In the genomic region with DNA sequence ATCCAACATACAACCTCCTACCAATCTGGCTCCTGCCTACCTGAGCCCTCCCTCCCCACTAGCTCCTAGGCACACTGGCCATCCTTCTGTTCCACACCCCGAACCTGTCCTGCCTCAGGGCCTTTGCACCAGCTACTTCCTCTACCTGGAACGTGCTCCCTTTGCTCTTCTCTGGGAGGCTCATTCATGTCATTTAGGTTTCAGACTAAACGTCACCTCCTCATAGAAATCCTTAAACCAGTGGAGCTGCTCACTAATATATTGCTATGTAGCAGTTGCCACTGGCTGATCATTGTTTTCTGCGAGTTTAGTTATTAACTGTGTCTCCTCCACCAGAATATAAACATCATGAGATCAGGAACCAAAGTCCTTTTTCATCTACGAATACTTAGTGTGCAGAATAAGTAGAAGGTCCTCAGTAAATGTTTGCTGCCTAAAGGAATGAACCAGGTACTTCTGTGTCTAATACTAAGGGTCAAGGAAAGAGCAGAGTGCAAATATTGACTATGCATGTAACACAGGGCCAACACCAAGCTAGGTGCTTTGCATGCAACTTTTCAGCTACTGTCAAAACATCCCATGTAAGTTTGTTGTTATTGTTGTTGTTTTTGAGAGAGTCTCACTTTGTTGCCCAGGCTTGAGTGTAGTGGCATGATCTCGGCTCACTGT, we compare ENCODE assay signal across 34 cellular contexts.
DNase-seq lines count a peak whose midpoint lies in the region; ATAC-seq, FAIRE-seq and TF ChIP-seq lines count a peak whose summit lies in the region.
"Had no signal": no experiment of that assay in that cellular context is flagged by ENCODE, and none has a peak within 500 bp of the region (broad histone marks: within the 10 kb centered on the region; RNA-seq: fewer than 3 reads in every experiment).

No MANE protein-coding gene starts in this region.

- H2BK12ac ChIP-seq in H1 (ENCODE audit: low read depth, low read length), result no peak overlapping the region

- in situ Hi-C loops in Caki2 (cut with HindIII; ENCODE audit: low pct_unique_long_range_greater_than_20kb, low sequenced_read_pairs), result no loop called here

- no peak overlapping the region for H2BK20ac ChIP-seq in H1 (ENCODE audit: low read length)

- no peak overlapping the region for H2AFZ ChIP-seq in H1 (ENCODE audit: low read length)

- H3K27ac ChIP-seq in H1 (ENCODE audit: low read depth, low read length), result no peak overlapping the region
- H3K27ac ChIP-seq in left lung, result no peak overlapping the region
- H3K27ac ChIP-seq in sigmoid colon, result no peak overlapping the region
- H3K27ac ChIP-seq: colonic mucosa, epithelial cell of prostate, lower lobe of right lung, upper lobe of right lung had no signal

- H3K36me3 ChIP-seq in H1 (ENCODE audit: control insufficient read depth in 2 of 4, insufficient read depth in 4 of 4, low read length in 3 of 4) (peaks cover 0 to 11% (median under 1%) of the 10 kb centered on the region in 4 experiments; a peak in 5 of 8 replicates), left lung (no peaks in the 10 kb centered on the region), sigmoid colon (peaks cover 0 to 32% (median 4%) of the 10 kb centered on the region in 4 donors)
- H3K36me3 ChIP-seq: colonic mucosa, lower lobe of right lung, upper lobe of right lung had no signal

- DNase-seq in Caki2 (ENCODE audit: low read depth) (peak; percentile 92), H1 (ENCODE audit: low read depth in 1 of 2, low spot score in 2 of 2) (no peak), left lung (no peak), renal cortical epithelial cell (ENCODE audit: low read depth) (peak; percentile 97), UCSD-AML1 (lab: John Stamatoyannopoulos, UW; ENCODE audit: unreplicated experiment) (no peak), sigmoid colon (no peak)
- DNase-seq in stimulated activated naive CD4-positive, alpha-beta T cell treated with Interleukin-2 at 50 U/mL for 16 hours (lab: John Stamatoyannopoulos, UW), result no peak
- DNase-seq: activated CD4-positive, alpha-beta T cell treated with anti-CD3 and anti-CD28 coated beads, Interleukin-2, amount 10 ng/mL, durations not matched to agents 24 days and 14 days; activated CD8-positive, alpha-beta memory T cell treated with anti-CD3 and anti-CD28 coated beads for 24 hours; activated effector memory CD4-positive, alpha-beta T cell treated with Interleukin-2 at 50 U/mL for 16 hours; activated T-cell treated with anti-CD3 and anti-CD28 coated beads for 4 hours; AML-193; CD4-positive, CD25-positive, alpha-beta regulatory T cell; colonic mucosa; effector CD8-positive, alpha-beta T cell; lower lobe of right lung; MM.1S; NCI-H1417 treated with DMSO at 0.1 percent for 48 hours; NCI-H2081; NCI-H446; NCI-H774; Peyer's patch; SIG-M5; substantia nigra; T-helper 9 cell; upper lobe of right lung had no signal

- TF ChIP-seq RAD21 in H1 (IDR thresholded peaks at IDR 0.05 in 1 of 2, conservative IDR thresholded peaks at IDR 0.05 in 1 of 2; ENCODE audit: low read depth in 2 of 2, low read length in 2 of 2), result no peak

- no peak overlapping the region for H3K18ac ChIP-seq in H1 (ENCODE audit: extremely low read depth, low read length)

- H4K91ac ChIP-seq in H1 (replicated peaks; ENCODE audit: insufficient read length, low read length), result no peak overlapping the region

- H3K27me3 ChIP-seq in H1 (replicated peaks in 1 of 4; ENCODE audit: control insufficient read depth in 3 of 4, extremely low read depth in 1 of 4, insufficient read depth in 3 of 4, low read length in 3 of 4) (no peaks in the 10 kb centered on the region), left lung (no peaks in the 10 kb centered on the region), sigmoid colon (no peaks in the 10 kb centered on the region)
- H3K27me3 ChIP-seq: colonic mucosa, Peyer's patch, upper lobe of right lung had no signal

- intact Hi-C loops in left lung (cut with DNase I), result no loop called here
- intact Hi-C loops in sigmoid colon (cut with DNase I), result no loop called here

- H2BK15ac ChIP-seq in H1 (ENCODE audit: low read length), result no peak overlapping the region

- H3K14ac ChIP-seq in H1 (ENCODE audit: insufficient read length), result no peak overlapping the region

- no peak overlapping the region for H2BK120ac ChIP-seq in H1 (replicated peaks; ENCODE audit: low read depth, low read length)

- ATAC-seq in left lung, result peak; percentile 55
- ATAC-seq in GM19023 (IDR thresholded peaks at IDR 0.05; ENCODE audit: unreplicated experiment), result no peak
- ATAC-seq: activated naive CD4-positive, alpha-beta T cell treated with anti-CD3 and anti-CD28 coated beads, Interleukin-2, amount 50 U/mL, for 72 hours; lower lobe of right lung; natural killer cell treated with Interleukin-12 subunit alpha and Interleukin-12 subunit beta and Interleukin-15 and Interleukin-18, amount 100 ng/mL, for 72 hours; stimulated activated effector memory CD8-positive, alpha-beta T cell treated with anti-CD3 and anti-CD28 coated beads, Interleukin-12 subunit alpha, Interleukin-12 subunit beta, amount 100 ng/mL, for 72 hours; upper lobe of right lung had no signal

- H3K23me2 ChIP-seq in H1 (ENCODE audit: low read depth, low read length), result no peaks in the 10 kb centered on the region

- no peak overlapping the region for H2AK5ac ChIP-seq in H1 (ENCODE audit: low read depth, low read length)

- CTCF ChIA-PET in H1 (lab: Charles Lee; ENCODE audit: partially characterized antibody), result no interaction called here

- no peaks in the 10 kb centered on the region for H3K9me3 ChIP-seq in H1 (ENCODE audit: insufficient read depth in 2 of 2, low read depth in 1 of 2, low read length in 1 of 2)
- no peaks in the 10 kb centered on the region for H3K9me3 ChIP-seq in left lung
- H3K9me3 ChIP-seq in sigmoid colon, result no peaks in the 10 kb centered on the region
- H3K9me3 ChIP-seq: colonic mucosa, lower lobe of right lung, Peyer's patch, upper lobe of right lung had no signal

- H3K4ac ChIP-seq in H1 (replicated peaks; ENCODE audit: insufficient read length, low read depth, low read length), result no peak overlapping the region

- FAIRE-seq in H1 (lab: Jason Lieb, UNC), result no peak
- FAIRE-seq: A204.1, bronchial epithelial cell, H54 had no signal

- H3K9ac ChIP-seq in H1 (replicated peaks in 1 of 4; ENCODE audit: extremely low read depth in 1 of 4, low read depth in 3 of 4, low read length in 3 of 4), result no peak overlapping the region

- no peak overlapping the region for H2BK5ac ChIP-seq in H1 (ENCODE audit: low read depth, low read length)

- H3K4me1 ChIP-seq in H1 (replicated peaks in 1 of 4; ENCODE audit: control insufficient read depth in 3 of 4, insufficient read depth in 4 of 4, low read length in 3 of 4), result peaks cover 0 to 3% (median 1%) of the 10 kb centered on the region in 4 experiments; a peak in 3 of 7 replicates
- H3K4me1 ChIP-seq in left lung, result no peaks in the 10 kb centered on the region
- no peaks in the 10 kb centered on the region for H3K4me1 ChIP-seq in sigmoid colon
- H3K4me1 ChIP-seq: lower lobe of right lung, upper lobe of right lung had no signal

- H4K8ac ChIP-seq in H1 (ENCODE audit: extremely low read depth, insufficient read depth, low read length), result no peak overlapping the region; the same call in 1 of the 2 replicates

- no peak overlapping the region for H3K56ac ChIP-seq in H1 (replicated peaks; ENCODE audit: insufficient read length, low read depth, low read length)

- TF ChIP-seq CTCF in H1 (IDR thresholded peaks at IDR 0.05; ENCODE audit: control extremely low read depth in 1 of 3, insufficient read depth in 1 of 3, low read depth in 1 of 3, low read length in 3 of 3) (no peak), left lung (IDR thresholded peaks at IDR 0.05) (no peak), sigmoid colon (IDR thresholded peaks at IDR 0.05) (no peak)

- H4K20me1 ChIP-seq in H1 (replicated peaks in 1 of 2; ENCODE audit: control insufficient read depth in 1 of 2, insufficient read depth in 2 of 2, low read length in 2 of 2), result peaks cover 0 to 4% of the 10 kb centered on the region in 2 experiments

- H3K79me2 ChIP-seq in H1 (ENCODE audit: control insufficient read depth in 1 of 2, insufficient read depth in 2 of 2, low read length in 2 of 2), result no peaks in the 10 kb centered on the region

- H3K23ac ChIP-seq in H1 (ENCODE audit: insufficient read length), result no peak overlapping the region

- TF ChIP-seq POLR2A in H1 (IDR thresholded peaks at IDR 0.05; ENCODE audit: control extremely low read depth in 1 of 2, low read depth in 2 of 2, low read length in 2 of 2), result no peak
- TF ChIP-seq POLR2A in sigmoid colon (IDR thresholded peaks at IDR 0.05), result no peak

- POLR2A ChIA-PET in H1 (lab: Charles Lee; ENCODE audit: partially characterized antibody), result no interaction called here

- 91% methylated on average over 6 of the region's 6 CpGs; no CpG with 5 or more reads in 1 of the 2 experiments for WGBS in H1 (ENCODE audit: extremely low coverage in 1 of 2, insufficient coverage in 1 of 2, insufficient read length in 1 of 2, insufficient replicate concordance in 2 of 2, low coverage in 1 of 2, low lambda C conversion rate in 2 of 2, missing lambda C conversion rate in 1 of 2), 2 experiments
- 39 to 78% methylated on average over 6 of the region's 6 CpGs for WGBS in sigmoid colon, 2 donors

- H3K4me3 ChIP-seq in H1 (ENCODE audit: extremely low read depth in 1 of 4, insufficient read depth in 2 of 4, low read depth in 3 of 4, low read length in 4 of 4) (no peak overlapping the region), left lung (no peak overlapping the region), sigmoid colon (no peak overlapping the region)
- H3K4me3 ChIP-seq: colonic mucosa, lower lobe of right lung, Peyer's patch, upper lobe of right lung had no signal

- H3K79me1 ChIP-seq in H1 (ENCODE audit: low read depth, low read length), result no peaks in the 10 kb centered on the region; the same call in 1 of the 2 replicates

- H4K5ac ChIP-seq in H1 (ENCODE audit: insufficient read length, low read depth, low read length), result no peak overlapping the region

- no peak for TF ChIP-seq EP300 in H1 (IDR thresholded peaks at IDR 0.05; ENCODE audit: borderline replicate concordance in 1 of 2, low read depth in 2 of 2, low read length in 2 of 2)
- TF ChIP-seq EP300 in sigmoid colon (IDR thresholded peaks at IDR 0.05), result no peak

- H3K4me2 ChIP-seq in H1 (ENCODE audit: insufficient read depth in 1 of 2, low read depth in 2 of 2, low read length in 2 of 2), result no peak overlapping the region

TF ChIP-seq in H1, 55 proteins besides CTCF, POLR2A, EP300 and RAD21:
- TF ChIP-seq TAF7 (optimal IDR thresholded peaks at IDR 0.05; ENCODE audit: borderline replicate concordance, low read depth, low read length) (no peak), KDM1A (IDR thresholded peaks at IDR 0.05; ENCODE audit: borderline replicate concordance, low read length) (0 out of 2 replicates have a peak, but pooled peaks have one; percentile 21), TAF1 (IDR thresholded peaks at IDR 0.05; ENCODE audit: low read depth, low read length) (no peak), SRF (IDR thresholded peaks at IDR 0.05; ENCODE audit: low read depth, low read length) (no peak)

Comparison
In these comparisons a context has a peak if more than half of its experiments do, and no peak if none do; other contexts are left out.
1. DNase-seq: peak in Caki2 (single experiment) and renal cortical epithelial cell (single experiment); none in H1 (0 of 2), left lung (0 of 2), UCSD-AML1 (single experiment), sigmoid colon (single experiment) and stimulated activated naive CD4-positive, alpha-beta T cell treated with Interleukin-2 at 50 U/mL for 16 hours (single experiment).